In genomic region chr6:56767892-56768531, GRCh38 we compare ENCODE assay signal across 15 cellular contexts.
A peak's percentile ranks its signal among the peaks of the same experiment; 100 is the strongest.
DNase-seq lines count a peak whose midpoint lies in the region; ATAC-seq and TF ChIP-seq lines count a peak whose summit lies in the region.
"Had no signal": no experiment of that assay in that cellular context is flagged by ENCODE, and none has a peak within 500 bp of the region (broad histone marks: within the 10 kb centered on the region; RNA-seq: fewer than 3 reads in every experiment).

No MANE protein-coding gene starts in this region.

- no peaks in the 10 kb centered on the region for H4K20me1 ChIP-seq in Loucy (ENCODE audit: insufficient read depth, low read length, poor library complexity, severe bottlenecking)

- peak; percentile 56 for DNase-seq in GM12865 (ENCODE audit: low read depth)
- DNase-seq in choroid plexus epithelial cell (ENCODE audit: low read depth): peak; percentile 52
- DNase-seq in osteocyte (ENCODE audit: extremely low spot score, unreplicated experiment): no peak
- DNase-seq in DMS153 treated with DMSO at 0.1 percent for 48 hours (lab: John Stamatoyannopoulos, UW; ENCODE audit: unreplicated experiment): no peak
- DNase-seq in NAMALWA (ENCODE audit: low spot score): no peak
- no peak for DNase-seq in stimulated activated CD4-positive, alpha-beta T cell treated with anti-CD3 and anti-CD28 coated beads, Interleukin-4, amount 100 ng/mL, for 1 hour
- DNase-seq: activated CD8-positive, alpha-beta T cell treated with anti-CD3 and anti-CD28 coated beads, Interleukin-2, amount 10 ng/mL, durations not matched to agents 7 days and 5 days; activated effector memory CD4-positive, alpha-beta T cell treated with anti-CD3 and anti-CD28 coated beads, Interleukin-2, amount 50 U/mL, for 16 hours; CD8-positive, alpha-beta T cell; left ventricle myocardium superior; NCI-H1105 treated with DMSO at 0.1 percent for 48 hours; small intestine had no signal

- no peaks in the 10 kb centered on the region for H3K9me3 Mint-ChIP-seq in osteocyte (ENCODE audit: unreplicated experiment)
- H3K9me3 Mint-ChIP-seq: CD8-positive, alpha-beta T cell had no signal

- H3K79me2 ChIP-seq in Loucy (ENCODE audit: insufficient read depth, low read length): no peaks in the 10 kb centered on the region

- TF ChIP-seq CTCF in GM12865 (IDR thresholded peaks at IDR 0.05; ENCODE audit: insufficient read depth, low read depth, low read length, missing control alignments) (no peak), Loucy (conservative IDR thresholded peaks at IDR 0.05; ENCODE audit: low read length) (peak; percentile 34), choroid plexus epithelial cell (conservative IDR thresholded peaks at IDR 0.05; ENCODE audit: low read depth, low read length) (peak; percentile 42), osteocyte (IDR thresholded peaks at IDR 0.05) (peak; percentile 41)

- no peak overlapping the region for H3K4me2 ChIP-seq in Loucy (ENCODE audit: low read depth, low read length, poor library complexity, severe bottlenecking)

- no peaks in the 10 kb centered on the region for H3K9me3 ChIP-seq in Loucy (ENCODE audit: insufficient read depth, low read depth, low read length)
- H3K9me3 ChIP-seq: breast epithelium had no signal

- no peaks in the 10 kb centered on the region for H3K9me2 ChIP-seq in Loucy (replicated peaks; ENCODE audit: low read depth, low read length)

- H2AFZ ChIP-seq in Loucy (ENCODE audit: low read length): no peak overlapping the region

- peaks cover 81% of the 10 kb centered on the region for H3K4me1 Mint-ChIP-seq in osteocyte (ENCODE audit: unreplicated experiment)

- H3K36me3 ChIP-seq in Loucy (ENCODE audit: insufficient read depth, low read length): no peaks in the 10 kb centered on the region
- H3K36me3 ChIP-seq: breast epithelium had no signal

- no peaks in the 10 kb centered on the region for H3F3A ChIP-seq in Loucy (ENCODE audit: low read depth)

- no peak overlapping the region for H3K9ac ChIP-seq in Loucy (ENCODE audit: low read depth, low read length, poor library complexity, severe bottlenecking)

- H3K4me1 ChIP-seq in Loucy (ENCODE audit: insufficient read depth, low read length, poor library complexity, severe bottlenecking): peaks cover 14% of the 10 kb centered on the region
- H3K4me1 ChIP-seq: breast epithelium had no signal

- H3K27ac Mint-ChIP-seq in osteocyte (ENCODE audit: unreplicated experiment): peak overlapping the region; percentile 13
- H3K27ac Mint-ChIP-seq: activated CD8-positive, alpha-beta T cell treated with anti-CD3 and anti-CD28 coated beads, Interleukin-2, amount 10 ng/mL, durations not matched to agents 7 days and 5 days; CD8-positive, alpha-beta T cell had no signal

- peak overlapping the region; percentile 3 for H3K4me3 ChIP-seq in GM12865 (ENCODE audit: low read depth, low read length)
- H3K4me3 ChIP-seq in Loucy (ENCODE audit: low read length, poor library complexity, severe bottlenecking): no peak overlapping the region
- H3K4me3 ChIP-seq in choroid plexus epithelial cell (ENCODE audit: low read depth, low read length): no peak overlapping the region
- H3K4me3 ChIP-seq: breast epithelium had no signal

- no peaks in the 10 kb centered on the region for H3K36me3 Mint-ChIP-seq in osteocyte (ENCODE audit: unreplicated experiment)
- H3K36me3 Mint-ChIP-seq: CD8-positive, alpha-beta T cell had no signal

- ATAC-seq in HG02885 (IDR thresholded peaks at IDR 0.05; ENCODE audit: poor library complexity, unreplicated experiment): no peak
- ATAC-seq: activated CD8-positive, alpha-beta T cell treated with anti-CD3 and anti-CD28 coated beads, Interleukin-2, amount 10 ng/mL, durations not matched to agents 7 days and 5 days; CD8-positive, alpha-beta T cell; left ventricle myocardium superior had no signal

- H3K27me3 ChIP-seq in Loucy (ENCODE audit: insufficient read depth, low read length, poor library complexity, severe bottlenecking): no peaks in the 10 kb centered on the region
- H3K27me3 ChIP-seq: breast epithelium had no signal

- H3K27me3 Mint-ChIP-seq in osteocyte (ENCODE audit: unreplicated experiment): no peaks in the 10 kb centered on the region

- no peak overlapping the region for H3K4me3 Mint-ChIP-seq in osteocyte (ENCODE audit: unreplicated experiment)
- H3K4me3 Mint-ChIP-seq: activated CD8-positive, alpha-beta T cell treated with anti-CD3 and anti-CD28 coated beads, Interleukin-2, amount 10 ng/mL, durations not matched to agents 7 days and 5 days; CD8-positive, alpha-beta T cell had no signal

Comparison
In these comparisons a context has a peak if more than half of its experiments do, and no peak if none do; other contexts are left out.
1. DNase-seq: peak in GM12865 (single experiment) and choroid plexus epithelial cell (single experiment); none in osteocyte (single experiment), DMS153 treated with DMSO at 0.1 percent for 48 hours (single experiment), NAMALWA (single experiment) and stimulated activated CD4-positive, alpha-beta T cell treated with anti-CD3 and anti-CD28 coated beads, Interleukin-4, amount 100 ng/mL, for 1 hour (single experiment).